ENCODE assay signal across 8 cellular contexts in genomic region chr22:25404923-25405853, GRCh38.
DNase-seq lines count a peak whose midpoint lies in the region; ATAC-seq and TF ChIP-seq lines count a peak whose summit lies in the region.

No MANE protein-coding gene starts in this region.

- peak overlapping the region; percentile 64 for H3K4me2 ChIP-seq in Karpas-422 (ENCODE audit: low read depth, low read length, poor library complexity, severe bottlenecking)

- peak overlapping the region; percentile 66 for H3K4me3 ChIP-seq in Karpas-422 (ENCODE audit: low read length)

- no peaks in the 10 kb centered on the region for H3K36me3 ChIP-seq in Karpas-422 (ENCODE audit: insufficient read depth, low read length)

- H3K4me1 Mint-ChIP-seq in activated CD4-positive, alpha-beta T cell treated with anti-CD3 and anti-CD28 coated beads for 36 hours, result peaks cover 25% of the 10 kb centered on the region
- peaks cover 38% of the 10 kb centered on the region for H3K4me1 Mint-ChIP-seq in chondrocyte (ENCODE audit: low read depth)

- ATAC-seq in activated CD4-positive, alpha-beta T cell treated with anti-CD3 and anti-CD28 coated beads for 36 hours, result peak; percentile 85
- peak; percentile 71 for ATAC-seq in left colon

- H3K36me3 Mint-ChIP-seq in activated CD4-positive, alpha-beta T cell treated with anti-CD3 and anti-CD28 coated beads for 36 hours (ENCODE audit: low read depth), result no peaks in the 10 kb centered on the region
- no peaks in the 10 kb centered on the region for H3K36me3 Mint-ChIP-seq in chondrocyte (ENCODE audit: low read depth)

- H3K9ac ChIP-seq in Karpas-422 (ENCODE audit: low read length), result peak overlapping the region; percentile 71

- peak overlapping the region; percentile 86 for H3K4me3 Mint-ChIP-seq in activated CD4-positive, alpha-beta T cell treated with anti-CD3 and anti-CD28 coated beads for 36 hours
- H3K4me3 Mint-ChIP-seq in chondrocyte (ENCODE audit: unreplicated experiment), result peak overlapping the region; percentile 68

- intact Hi-C loops in activated CD4-positive, alpha-beta T cell treated with anti-CD3 and anti-CD28 coated beads for 36 hours (cut with DNase I, micrococcal nuclease), result loop anchor here (1.0 to 10.0 kb wide), 4 partner anchors 42 to 330 kb away; no protein-coding TSS in a partner anchor
- intact Hi-C loops in left colon (cut with DNase I, micrococcal nuclease), result no loop called here

- TF ChIP-seq CTCF in chondrocyte (IDR thresholded peaks at IDR 0.05), result no peak

- peak overlapping the region; percentile 58 for H3K27ac Mint-ChIP-seq in activated CD4-positive, alpha-beta T cell treated with anti-CD3 and anti-CD28 coated beads for 36 hours
- no peak overlapping the region for H3K27ac Mint-ChIP-seq in chondrocyte (ENCODE audit: unreplicated experiment)

- no peaks in the 10 kb centered on the region for H3K9me3 Mint-ChIP-seq in activated CD4-positive, alpha-beta T cell treated with anti-CD3 and anti-CD28 coated beads for 36 hours (ENCODE audit: low read depth)
- H3K9me3 Mint-ChIP-seq in chondrocyte (ENCODE audit: low read depth), result no peaks in the 10 kb centered on the region

- no peaks in the 10 kb centered on the region for H3K27me3 ChIP-seq in Karpas-422 (ENCODE audit: low read length)

- H3K27me3 Mint-ChIP-seq in activated CD4-positive, alpha-beta T cell treated with anti-CD3 and anti-CD28 coated beads for 36 hours, result no peaks in the 10 kb centered on the region
- H3K27me3 Mint-ChIP-seq in chondrocyte (ENCODE audit: low read depth), result no peaks in the 10 kb centered on the region

- CTCF ChIA-PET in activated CD4-positive, alpha-beta T cell treated with anti-CD3 and anti-CD28 coated beads for 36 hours (lab: Charles Lee), result no interaction called here

- no peaks in the 10 kb centered on the region for H3K79me2 ChIP-seq in Karpas-422 (ENCODE audit: low read length)

- no peak overlapping the region for H3K27ac ChIP-seq in Karpas-422 (ENCODE audit: low read length)

- TF ChIP-seq POLR2A in GM19193 (IDR thresholded peaks at IDR 0.05; ENCODE audit: extremely low read depth, insufficient read depth, insufficient read length), result peak; percentile 75

- peaks cover 11% of the 10 kb centered on the region for H3K4me1 ChIP-seq in Karpas-422 (ENCODE audit: low read length)

- H3K9me2 ChIP-seq in Karpas-422 (replicated peaks; ENCODE audit: insufficient read depth, low read length), result no peaks in the 10 kb centered on the region

- no peak overlapping the region for H2AFZ ChIP-seq in Karpas-422 (ENCODE audit: low read length)

- DNase-seq in Ammon's horn (ENCODE audit: low spot score), result peak; percentile 88
- DNase-seq in Karpas-422, result peak; percentile 76
- peak; percentile 81 for DNase-seq in activated CD4-positive, alpha-beta T cell treated with anti-CD3 and anti-CD28 coated beads for 36 hours
- no peak for DNase-seq in chondrocyte (ENCODE audit: low spot score)
- DNase-seq in left colon, result peak; percentile 78 to 87
- DNase-seq in stimulated activated CD4-positive, alpha-beta T cell treated with anti-CD3 and anti-CD28 coated beads, Interleukin-1b, Interleukin-23, amount 100 ng/mL, for 48 hours, result peak; percentile 61
- no peak for DNase-seq in DMS79 treated with DMSO at 0.1 percent for 48 hours (lab: John Stamatoyannopoulos, UW)

- peaks cover 7% of the 10 kb centered on the region; the same call in 1 of the 2 replicates for H4K20me1 ChIP-seq in Karpas-422 (ENCODE audit: insufficient read depth, low read depth, low read length)

- no peaks in the 10 kb centered on the region for H3K9me3 ChIP-seq in Karpas-422 (ENCODE audit: low read length)

- POLR2A ChIA-PET in activated CD4-positive, alpha-beta T cell treated with anti-CD3 and anti-CD28 coated beads for 36 hours (lab: Charles Lee), result no interaction called here

Comparison
In these comparisons a context has a peak if more than half of its experiments do, and no peak if none do; other contexts are left out.
1. DNase-seq: peak in Ammon's horn (single experiment), Karpas-422 (single experiment), activated CD4-positive, alpha-beta T cell treated with anti-CD3 and anti-CD28 coated beads for 36 hours (single experiment), left colon (2 of 2) and stimulated activated CD4-positive, alpha-beta T cell treated with anti-CD3 and anti-CD28 coated beads, Interleukin-1b, Interleukin-23, amount 100 ng/mL, for 48 hours (single experiment); none in chondrocyte (single experiment) and DMS79 treated with DMSO at 0.1 percent for 48 hours (single experiment).
2. intact Hi-C loops: an anchor here in activated CD4-positive, alpha-beta T cell treated with anti-CD3 and anti-CD28 coated beads for 36 hours (1.0 to 10.0 kb wide); none called in left colon.